In genomic region chr7:35831208-35831607, GRCh38 we compare ENCODE assay signal across 12 cellular contexts. TPM values are rescaled to one million over a fixed set of nuclear protein-coding genes. Genes with fewer than 3 reads are reported as not detected.
DNase-seq lines count a peak whose midpoint lies in the region; ATAC-seq and TF ChIP-seq lines count a peak whose summit lies in the region.
"Had no signal": no experiment of that assay in that cellular context is flagged by ENCODE, and none has a peak within 500 bp of the region (broad histone marks: within the 10 kb centered on the region; RNA-seq: fewer than 3 reads in every experiment).

No MANE protein-coding gene starts in this region.

- H3K4me3 ChIP-seq in liver (ENCODE audit: low read depth in 1 of 3, low read length in 3 of 3), result no peak overlapping the region
- H3K4me3 ChIP-seq: suprapubic skin had no signal

- peaks cover 0 to 16% (median 9%) of the 10 kb centered on the region in 4 donors for H3K4me1 ChIP-seq in liver (ENCODE audit: control insufficient read depth in 4 of 4, insufficient read depth in 4 of 4, low read length in 3 of 4)

- TF ChIP-seq RAD21 in liver (IDR thresholded peaks at IDR 0.05), result peak in 1 of 2 donors; percentile 29

- no peak for TF ChIP-seq CTCF in liver (IDR thresholded peaks at IDR 0.05; ENCODE audit: low read depth, low read length, missing input control)

- H3K27me3 ChIP-seq in liver (ENCODE audit: control insufficient read depth in 4 of 4, insufficient read depth in 4 of 4, low read length in 3 of 4), result no peaks in the 10 kb centered on the region
- H3K27me3 ChIP-seq: suprapubic skin had no signal

- DNase-seq in left ventricle myocardium superior (no peak), cardiac septum (ENCODE audit: low spot score) (no peak), astrocyte of the hippocampus (ENCODE audit: low read depth, low spot score) (peak; percentile 66), NCI-H146 treated with DMSO at 0.1 percent for 48 hours (lab: John Stamatoyannopoulos, UW; ENCODE audit: unreplicated experiment) (no peak)
- DNase-seq: activated CD4-positive, alpha-beta T cell treated with anti-CD3 and anti-CD28 coated beads, Interleukin-2, amount 50 U/mL, for 1 hour; NCI-H146; T-cell had no signal

- H3K27ac ChIP-seq in liver (ENCODE audit: low read depth in 1 of 2, low read length in 2 of 2), result no peak overlapping the region
- H3K27ac ChIP-seq: suprapubic skin had no signal

- H3K9ac ChIP-seq in liver (ENCODE audit: low read depth in 1 of 2, low read length in 2 of 2), result no peak overlapping the region

- intact Hi-C loops in left ventricle myocardium superior (cut with micrococcal nuclease) (no loop called here), cardiac septum (cut with DNase I) (no loop called here)

- ATAC-seq in left ventricle myocardium superior, result peak; percentile 27
- ATAC-seq in GM18868 (IDR thresholded peaks at IDR 0.05; ENCODE audit: unreplicated experiment), result no peak
- ATAC-seq in esophagus mucosa, result no peak
- no peak for ATAC-seq in HG03108 (IDR thresholded peaks at IDR 0.05; ENCODE audit: unreplicated experiment)
- ATAC-seq: T-cell had no signal

- no peaks in the 10 kb centered on the region for H3K9me3 ChIP-seq in liver (ENCODE audit: control insufficient read depth in 4 of 4, low read length in 3 of 4)
- H3K9me3 ChIP-seq: suprapubic skin had no signal

- peaks cover 0 to 2% (median 1%) of the 10 kb centered on the region in 4 donors for H3K36me3 ChIP-seq in liver (ENCODE audit: control insufficient read depth in 4 of 4, insufficient read depth in 3 of 4, low read depth in 1 of 4, low read length in 3 of 4)

TF ChIP-seq in liver, 16 proteins besides CTCF, POLR2A, EP300 and RAD21:
- TF ChIP-seq RXRA (IDR thresholded peaks at IDR 0.05), result peak; percentile 6 to 13
- peak; percentile 76 for TF ChIP-seq FOXA1 (IDR thresholded peaks at IDR 0.05)
- peak; percentile 22 for TF ChIP-seq ATF3 (IDR thresholded peaks at IDR 0.05)
- peak; percentile 77 for TF ChIP-seq FOXA2 (IDR thresholded peaks at IDR 0.05)
- TF ChIP-seq YY1 (IDR thresholded peaks at IDR 0.05), result no peak
- TF ChIP-seq JUND (IDR thresholded peaks at IDR 0.05), result peak in 1 of 2 donors; percentile 63
- TF ChIP-seq GABPA (IDR thresholded peaks at IDR 0.05 in 1 of 2, conservative IDR thresholded peaks at IDR 0.05 in 1 of 2), result no peak
- no peak for TF ChIP-seq ZBTB33 (IDR thresholded peaks at IDR 0.05)
- peak in 1 of 2 donors; percentile 54 for TF ChIP-seq HNF4A (conservative IDR thresholded peaks at IDR 0.05)
- peak; percentile 65 for TF ChIP-seq SP1 (IDR thresholded peaks at IDR 0.05)

RNA-seq across cellular contexts. Expression of gene SEPTIN7, which starts 30.4 kb away (rescaled TPM):
- total RNA-seq in left ventricle myocardium superior, result 176 TPM
- total RNA-seq in cardiac septum, result 232 TPM
- total RNA-seq in liver, result 10 to 100 TPM; 51.0 to 60.6 TPM
- polyA plus RNA-seq in liver, result 10 to 100 TPM; 48.3 to 86.1 TPM
- 102 TPM for total RNA-seq in esophagus mucosa
